32 cellular contexts compared by ENCODE assay signal in the genomic region with DNA sequence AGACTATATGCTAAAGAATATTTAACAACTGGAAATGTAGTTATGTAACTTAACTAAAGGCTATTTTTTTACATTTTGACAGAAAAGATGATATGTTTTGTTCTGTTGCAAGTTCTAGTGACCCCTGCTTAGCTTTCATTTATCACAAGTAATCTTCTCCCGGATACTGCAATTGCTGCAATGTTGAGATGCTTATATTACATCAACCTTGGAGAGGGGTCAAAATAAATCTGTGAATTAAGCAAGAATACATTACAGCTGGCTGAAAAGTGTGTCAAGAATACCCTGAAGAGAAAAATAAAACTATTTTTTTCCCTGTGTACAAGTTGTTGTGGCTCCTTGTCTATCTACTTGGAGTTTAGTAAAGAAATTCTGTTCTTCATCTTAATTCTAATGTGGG.
"Had no signal": no experiment of that assay in that cellular context is flagged by ENCODE, and none has a peak within 500 bp of the region (broad histone marks: within the 10 kb centered on the region; RNA-seq: fewer than 3 reads in every experiment).

No MANE protein-coding gene starts in this region.

- H3K9me3 Mint-ChIP-seq: activated CD4-positive, alpha-beta T cell treated with anti-CD3 and anti-CD28 coated beads, Interleukin-2, amount 10 ng/mL, durations not matched to agents 24 days and 14 days; activated naive CD4-positive, alpha-beta T cell treated with anti-CD3 and anti-CD28 coated beads, Interleukin-2, amount 10 ng/mL, durations not matched to agents 7 days and 5 days; activated T-helper 1 cell treated with anti-CD3 and anti-CD28 coated beads, Interleukin-12 subunit alpha, Interleukin-12 subunit beta, Interleukin-2, Interleukin-4 antibody, amounts not matched to agents 30 ng/mL and 10 ng/mL and 1 ng/mL, durations not matched to agents 14 hours and 24 hours and 36 hours; central memory CD8-positive, alpha-beta T cell; T-helper 2 cell treated with Interferon-gamma antibody and Interleukin-4, amounts not matched to agents 5 μg/mL and 100 μg/mL, for 36 hours had no signal

- H3K4me3 ChIP-seq: esophagus muscularis mucosa had no signal

- H3K4me3 Mint-ChIP-seq: activated CD4-positive, alpha-beta memory T cell treated with anti-CD3 and anti-CD28 coated beads for 36 hours; activated CD4-positive, alpha-beta T cell treated with anti-CD3 and anti-CD28 coated beads for 36 hours; activated CD4-positive, alpha-beta T cell treated with anti-CD3 and anti-CD28 coated beads, Interleukin-2, amount 10 ng/mL, durations not matched to agents 24 days and 14 days; activated CD8-positive, alpha-beta memory T cell treated with anti-CD3 and anti-CD28 coated beads, Interleukin-2, amount 10 ng/mL, durations not matched to agents 7 days and 5 days; activated CD8-positive, alpha-beta T cell treated with anti-CD3 and anti-CD28 coated beads, Interleukin-2, amount 10 ng/mL, durations not matched to agents 7 days and 5 days; activated naive CD4-positive, alpha-beta T cell treated with anti-CD3 and anti-CD28 coated beads, Interleukin-2, amount 10 ng/mL, durations not matched to agents 7 days and 5 days; activated naive CD8-positive, alpha-beta T cell treated with anti-CD3 and anti-CD28 coated beads, Interleukin-2, amount 10 ng/mL, durations not matched to agents 7 days and 5 days; activated T-helper 1 cell treated with anti-CD3 and anti-CD28 coated beads, Interleukin-12 subunit alpha, Interleukin-12 subunit beta, Interleukin-2, Interleukin-4 antibody, amounts not matched to agents 30 ng/mL and 10 ng/mL and 1 ng/mL, durations not matched to agents 14 hours and 24 hours and 36 hours; central memory CD8-positive, alpha-beta T cell; effector memory CD8-positive, alpha-beta T cell; T-helper 17 cell; T-helper 2 cell treated with Interferon-gamma antibody and Interleukin-4, amounts not matched to agents 5 μg/mL and 100 μg/mL, for 36 hours had no signal

- H3K27ac Mint-ChIP-seq: activated CD4-positive, alpha-beta memory T cell treated with anti-CD3 and anti-CD28 coated beads for 36 hours; activated CD4-positive, alpha-beta T cell treated with anti-CD3 and anti-CD28 coated beads for 36 hours; activated CD4-positive, alpha-beta T cell treated with anti-CD3 and anti-CD28 coated beads, Interleukin-2, amount 10 ng/mL, durations not matched to agents 24 days and 14 days; activated CD8-positive, alpha-beta memory T cell treated with anti-CD3 and anti-CD28 coated beads, Interleukin-2, amount 10 ng/mL, durations not matched to agents 7 days and 5 days; activated CD8-positive, alpha-beta T cell treated with anti-CD3 and anti-CD28 coated beads, Interleukin-2, amount 10 ng/mL, durations not matched to agents 7 days and 5 days; activated naive CD4-positive, alpha-beta T cell treated with anti-CD3 and anti-CD28 coated beads, Interleukin-2, amount 10 ng/mL, durations not matched to agents 7 days and 5 days; activated naive CD4-positive, alpha-beta T cell treated with anti-CD3 and anti-CD28 coated beads, Interleukin-2, amount 50 U/mL, for 72 hours; activated naive CD8-positive, alpha-beta T cell treated with anti-CD3 and anti-CD28 coated beads, Interleukin-2, amount 10 ng/mL, durations not matched to agents 7 days and 5 days; activated T-helper 1 cell treated with anti-CD3 and anti-CD28 coated beads, Interleukin-12 subunit alpha, Interleukin-12 subunit beta, Interleukin-2, Interleukin-4 antibody, amounts not matched to agents 30 ng/mL and 10 ng/mL and 1 ng/mL, durations not matched to agents 14 hours and 24 hours and 36 hours; activated T-helper 2 cell treated with anti-CD3 and anti-CD28 coated beads, Interferon-gamma antibody, Interleukin-2, Interleukin-4, amounts not matched to agents 10 μg/mL and 5 μg/mL and 100 μg/mL, durations not matched to agents 14 hours and 24 hours and 36 hours; effector memory CD8-positive, alpha-beta T cell; T-helper 17 cell; T-helper 2 cell treated with Interferon-gamma antibody and Interleukin-4, amounts not matched to agents 5 μg/mL and 100 μg/mL, for 36 hours had no signal

- H3K27me3 Mint-ChIP-seq: activated CD4-positive, alpha-beta memory T cell treated with anti-CD3 and anti-CD28 coated beads for 36 hours; activated CD4-positive, alpha-beta T cell treated with anti-CD3 and anti-CD28 coated beads for 36 hours; activated CD4-positive, alpha-beta T cell treated with anti-CD3 and anti-CD28 coated beads, Interleukin-2, amount 10 ng/mL, durations not matched to agents 24 days and 14 days; activated CD8-positive, alpha-beta memory T cell treated with anti-CD3 and anti-CD28 coated beads, Interleukin-2, amount 10 ng/mL, durations not matched to agents 7 days and 5 days; activated naive CD4-positive, alpha-beta T cell treated with anti-CD3 and anti-CD28 coated beads, Interleukin-2, amount 10 ng/mL, durations not matched to agents 7 days and 5 days; central memory CD8-positive, alpha-beta T cell; effector memory CD8-positive, alpha-beta T cell; T-helper 17 cell had no signal

- H3K4me1 Mint-ChIP-seq: activated CD4-positive, alpha-beta T cell treated with anti-CD3 and anti-CD28 coated beads for 36 hours; activated CD4-positive, alpha-beta T cell treated with anti-CD3 and anti-CD28 coated beads, Interleukin-2, amount 10 ng/mL, durations not matched to agents 24 days and 14 days; activated CD8-positive, alpha-beta memory T cell treated with anti-CD3 and anti-CD28 coated beads, Interleukin-2, amount 10 ng/mL, durations not matched to agents 7 days and 5 days; activated naive CD4-positive, alpha-beta T cell treated with anti-CD3 and anti-CD28 coated beads, Interleukin-2, amount 10 ng/mL, durations not matched to agents 7 days and 5 days; activated naive CD8-positive, alpha-beta T cell treated with anti-CD3 and anti-CD28 coated beads, Interleukin-2, amount 10 ng/mL, durations not matched to agents 7 days and 5 days; central memory CD8-positive, alpha-beta T cell; T-helper 17 cell had no signal

- H3K36me3 Mint-ChIP-seq: activated CD4-positive, alpha-beta memory T cell treated with anti-CD3 and anti-CD28 coated beads for 36 hours; activated CD8-positive, alpha-beta memory T cell treated with anti-CD3 and anti-CD28 coated beads, Interleukin-2, amount 10 ng/mL, durations not matched to agents 7 days and 5 days; activated naive CD4-positive, alpha-beta T cell treated with anti-CD3 and anti-CD28 coated beads, Interleukin-2, amount 10 ng/mL, durations not matched to agents 7 days and 5 days; activated naive CD4-positive, alpha-beta T cell treated with anti-CD3 and anti-CD28 coated beads, Interleukin-2, amount 50 U/mL, for 72 hours; activated naive CD8-positive, alpha-beta T cell treated with anti-CD3 and anti-CD28 coated beads, Interleukin-2, amount 10 ng/mL, durations not matched to agents 7 days and 5 days had no signal

- ATAC-seq: activated CD4-positive, alpha-beta T cell treated with anti-CD3 and anti-CD28 coated beads for 36 hours; activated CD8-positive, alpha-beta memory T cell treated with anti-CD3 and anti-CD28 coated beads, Interleukin-2, amount 10 ng/mL, durations not matched to agents 7 days and 5 days; activated CD8-positive, alpha-beta T cell treated with anti-CD3 and anti-CD28 coated beads, Interleukin-2, amount 10 ng/mL, durations not matched to agents 7 days and 5 days; activated naive CD4-positive, alpha-beta T cell treated with anti-CD3 and anti-CD28 coated beads, Interleukin-2, amount 50 U/mL, for 72 hours; effector memory CD8-positive, alpha-beta T cell; T-helper 17 cell had no signal

- DNase-seq: activated CD4-positive, alpha-beta memory T cell treated with anti-CD3 and anti-CD28 coated beads for 36 hours; activated CD4-positive, alpha-beta T cell treated with anti-CD3 and anti-CD28 coated beads for 36 hours; activated CD4-positive, alpha-beta T cell treated with anti-CD3 and anti-CD28 coated beads, Interleukin-2, amount 10 ng/mL, durations not matched to agents 24 days and 14 days; activated CD4-positive, CD25-positive, alpha-beta regulatory T cell; activated CD4-positive, CD25-positive, alpha-beta regulatory T cell treated with anti-CD3 and anti-CD28 coated beads, Interleukin-2, amount 50 U/mL, for 72 hours; activated CD8-positive, alpha-beta memory T cell treated with anti-CD3 and anti-CD28 coated beads, Interleukin-2, amount 10 ng/mL, durations not matched to agents 7 days and 5 days; activated CD8-positive, alpha-beta memory T cell treated with anti-CD3 and anti-CD28 coated beads, Interleukin-2, amount 50 U/mL, for 4 hours; activated CD8-positive, alpha-beta T cell treated with anti-CD3 and anti-CD28 coated beads, Interleukin-2, amount 10 ng/mL, durations not matched to agents 7 days and 5 days; activated effector memory CD4-positive, alpha-beta T cell treated with anti-CD3 and anti-CD28 coated beads, Interleukin-2, amount 50 U/mL, for 16 hours; activated naive CD4-positive, alpha-beta T cell; activated naive CD4-positive, alpha-beta T cell treated with anti-CD3 and anti-CD28 coated beads, Interleukin-2, amount 10 ng/mL, durations not matched to agents 7 days and 5 days; activated naive CD8-positive, alpha-beta T cell treated with anti-CD3 and anti-CD28 coated beads, Interleukin-2, amount 10 ng/mL, durations not matched to agents 7 days and 5 days; activated T-cell treated with anti-CD3 and anti-CD28 coated beads, Interleukin-2, amount 50 U/mL, for 1 hour; activated T-cell treated with anti-CD3 and anti-CD28 coated beads, Interleukin-2, amount 50 U/mL, for 48 hours; amniotic stem cell; anterior cingulate cortex; brain microvascular endothelial cell; cortex of kidney; dermis blood vessel endothelial cell; effector CD4-positive, alpha-beta T cell; effector memory CD8-positive, alpha-beta T cell; erythroblast; foreskin fibroblast; head of caudate nucleus; T-helper 1 cell; T-helper 17 cell had no signal
